In genomic region chr2:109257653-109258052, GRCh38 we compare ENCODE assay signal across 31 cellular contexts.
DNase-seq lines count a peak whose midpoint lies in the region; ATAC-seq and TF ChIP-seq lines count a peak whose summit lies in the region.
"Had no signal": no experiment of that assay in that cellular context is flagged by ENCODE, and none has a peak within 500 bp of the region (broad histone marks: within the 10 kb centered on the region; RNA-seq: fewer than 3 reads in every experiment).

No MANE protein-coding gene starts in this region.

- no peak overlapping the region for H2BK5ac ChIP-seq in mesenchymal stem cell (ENCODE audit: low read depth, low read length, poor library complexity, severe bottlenecking)

- 0 out of 20 replicates have a peak overlapping the region, but pooled peaks of 2 of the 10 experiments have one; percentile 42 to 46 for H3K4me3 ChIP-seq in BLaER1 treated with 17β-estradiol and CSF1 and Interleukin-3, amounts not matched to agents 10 nM and 100 nM
- peak overlapping the region in 1 of 2 experiments; percentile 12 for H3K4me3 ChIP-seq in mesenchymal stem cell (ENCODE audit: insufficient read depth in 1 of 2, low read depth in 1 of 2, low read length in 2 of 2)
- no peak overlapping the region for H3K4me3 ChIP-seq in testis
- H3K4me3 ChIP-seq: gastroesophageal sphincter, GM12878, left ventricle myocardium inferior, PC-9 had no signal

- H2BK120ac ChIP-seq in mesenchymal stem cell (ENCODE audit: low read depth, low read length), result peak overlapping the region; percentile 43

- peaks cover 86 to 100% (median 96%) of the 10 kb centered on the region in 10 experiments for H3K4me1 ChIP-seq in BLaER1 treated with 17β-estradiol and CSF1 and Interleukin-3, amounts not matched to agents 10 nM and 100 nM
- peaks cover 13% of the 10 kb centered on the region for H3K4me1 ChIP-seq in mesenchymal stem cell (ENCODE audit: control insufficient read depth, insufficient read depth, low read depth, low read length)
- H3K4me1 ChIP-seq in testis, result no peaks in the 10 kb centered on the region

- no peak overlapping the region for H3K27ac Mint-ChIP-seq in activated naive CD8-positive, alpha-beta T cell treated with anti-CD3 and anti-CD28 coated beads for 36 hours
- H3K27ac Mint-ChIP-seq: activated CD4-positive, alpha-beta T cell treated with anti-CD3 and anti-CD28 coated beads, Interleukin-2, amount 10 ng/mL, durations not matched to agents 24 days and 14 days; brain; CD4-positive, alpha-beta memory T cell; immature natural killer cell; mesothelial cell of epicardium; natural killer cell; T-helper 2 cell treated with Interferon-gamma antibody and Interleukin-4, amounts not matched to agents 5 μg/mL and 100 μg/mL, for 36 hours; type B pancreatic cell had no signal

- no peak for ATAC-seq in GM21528 (IDR thresholded peaks at IDR 0.05; ENCODE audit: low FRiP score, unreplicated experiment)
- ATAC-seq: activated T-cell treated with anti-CD3 and anti-CD28 coated beads, Interleukin-2, amount 50 U/mL, for 4 hours; esophagus mucosa; GM12878; natural killer cell had no signal

- H3K4me3 Mint-ChIP-seq in activated naive CD8-positive, alpha-beta T cell treated with anti-CD3 and anti-CD28 coated beads for 36 hours, result no peak overlapping the region
- H3K4me3 Mint-ChIP-seq: activated CD4-positive, alpha-beta T cell treated with anti-CD3 and anti-CD28 coated beads, Interleukin-2, amount 10 ng/mL, durations not matched to agents 24 days and 14 days; activated T-cell treated with anti-CD3 and anti-CD28 coated beads, Interleukin-2, amount 50 U/mL, for 4 hours; brain; CD4-positive, alpha-beta memory T cell; immature natural killer cell; mesothelial cell of epicardium; natural killer cell; T-helper 2 cell treated with Interferon-gamma antibody and Interleukin-4, amounts not matched to agents 5 μg/mL and 100 μg/mL, for 36 hours; type B pancreatic cell had no signal

- H3K27ac ChIP-seq in BLaER1 treated with 17β-estradiol and CSF1 and Interleukin-3, amounts not matched to agents 10 nM and 100 nM, result peak overlapping the region; percentile 78 to 92 (median 89); a peak in 21 of 22 replicates
- H3K27ac ChIP-seq in caudate nucleus (ENCODE audit: low read depth, low read length), result peak overlapping the region; percentile 11
- no peak overlapping the region for H3K27ac ChIP-seq in mesenchymal stem cell (ENCODE audit: low read length, poor library complexity, severe bottlenecking)
- H3K27ac ChIP-seq in testis, result no peak overlapping the region
- H3K27ac ChIP-seq: gastroesophageal sphincter, PC-9, WERI-Rb-1 had no signal

- H3K9me3 ChIP-seq in BLaER1 treated with 17β-estradiol and CSF1 and Interleukin-3, amounts not matched to agents 10 nM and 100 nM (replicated peaks in 1 of 11), result no peaks in the 10 kb centered on the region
- H3K9me3 ChIP-seq in mesenchymal stem cell (ENCODE audit: control insufficient read depth, low read length) (no peaks in the 10 kb centered on the region), testis (no peaks in the 10 kb centered on the region)
- H3K9me3 ChIP-seq: gastroesophageal sphincter, left ventricle myocardium inferior had no signal

- DNase-seq in caudate nucleus (lab: John Stamatoyannopoulos, UW) (no peak), mesenchymal stem cell (peak; percentile 88), testis (peak; percentile 5), COLO829 (ENCODE audit: low spot score) (no peak)
- no peak for DNase-seq in activated naive CD8-positive, alpha-beta T cell treated with anti-CD3 and anti-CD28 coated beads for 36 hours
- DNase-seq: activated CD4-positive, alpha-beta T cell treated with anti-CD3 and anti-CD28 coated beads, Interleukin-2, amount 10 ng/mL, durations not matched to agents 24 days and 14 days; activated gamma-delta T cell treated with Interleukin-2 at 50 U/mL for 16 hours; activated T-cell treated with anti-CD3 and anti-CD28 coated beads, Interleukin-2, amount 50 U/mL, for 4 hours; CD4-positive, alpha-beta memory T cell; DMS 273 treated with DMSO at 0.1 percent for 48 hours; effector memory CD4-positive, alpha-beta T cell; EL; hypothalamus; immature natural killer cell; left ventricle myocardium inferior; natural killer cell; NCI-H446 treated with DMSO at 0.1 percent for 48 hours; PC-9; SHP77; stimulated activated CD4-positive, alpha-beta T cell treated with anti-CD3 and anti-CD28 coated beads, Interleukin-2, amount 100 ng/mL, for 48 hours; WERI-Rb-1 had no signal

- H3K4me1 Mint-ChIP-seq in activated naive CD8-positive, alpha-beta T cell treated with anti-CD3 and anti-CD28 coated beads for 36 hours, result peaks cover 32% of the 10 kb centered on the region
- H3K4me1 Mint-ChIP-seq: mesothelial cell of epicardium had no signal

- no peaks in the 10 kb centered on the region for H3K36me3 ChIP-seq in BLaER1 treated with 17β-estradiol and CSF1 and Interleukin-3, amounts not matched to agents 10 nM and 100 nM
- H3K36me3 ChIP-seq in mesenchymal stem cell (ENCODE audit: control insufficient read depth in 1 of 2, insufficient read depth in 2 of 2, low read depth in 1 of 2, low read length in 2 of 2) (peaks cover 0 to 2% of the 10 kb centered on the region in 2 experiments), testis (ENCODE audit: low read depth, missing control alignments) (no peaks in the 10 kb centered on the region)
- H3K36me3 ChIP-seq: gastroesophageal sphincter, left ventricle myocardium inferior, WERI-Rb-1 had no signal

- no peaks in the 10 kb centered on the region for H3K9me3 Mint-ChIP-seq in activated naive CD8-positive, alpha-beta T cell treated with anti-CD3 and anti-CD28 coated beads for 36 hours
- H3K9me3 Mint-ChIP-seq: activated CD4-positive, alpha-beta T cell treated with anti-CD3 and anti-CD28 coated beads, Interleukin-2, amount 10 ng/mL, durations not matched to agents 24 days and 14 days; activated T-cell treated with anti-CD3 and anti-CD28 coated beads, Interleukin-2, amount 50 U/mL, for 4 hours; brain; CD4-positive, alpha-beta memory T cell; immature natural killer cell; mesothelial cell of epicardium; natural killer cell; T-helper 2 cell treated with Interferon-gamma antibody and Interleukin-4, amounts not matched to agents 5 μg/mL and 100 μg/mL, for 36 hours; type B pancreatic cell had no signal

- H3K18ac ChIP-seq in mesenchymal stem cell (ENCODE audit: low read depth in 1 of 2, low read length in 2 of 2), result peak overlapping the region in 1 of 2 experiments; percentile 73

- no peak for TF ChIP-seq CTCF in testis (IDR thresholded peaks at IDR 0.05)

- no peaks in the 10 kb centered on the region for H3K27me3 Mint-ChIP-seq in activated naive CD8-positive, alpha-beta T cell treated with anti-CD3 and anti-CD28 coated beads for 36 hours
- H3K27me3 Mint-ChIP-seq: type B pancreatic cell had no signal

- H3K27me3 ChIP-seq in BLaER1 treated with 17β-estradiol and CSF1 and Interleukin-3, amounts not matched to agents 10 nM and 100 nM, result no peaks in the 10 kb centered on the region
- H3K27me3 ChIP-seq in mesenchymal stem cell (ENCODE audit: control insufficient read depth in 1 of 2, insufficient read depth in 1 of 2, low read length in 2 of 2), result peaks cover 0 to 8% of the 10 kb centered on the region in 2 experiments
- no peaks in the 10 kb centered on the region for H3K27me3 ChIP-seq in testis
- H3K27me3 ChIP-seq: gastroesophageal sphincter had no signal

- peaks cover 56% of the 10 kb centered on the region for H3K79me1 ChIP-seq in mesenchymal stem cell (replicated peaks; ENCODE audit: low read length, poor library complexity, severe bottlenecking)

- no peak overlapping the region for H2BK15ac ChIP-seq in mesenchymal stem cell (ENCODE audit: low read depth, poor library complexity, severe bottlenecking)

- H3K4me2 ChIP-seq in BLaER1 treated with 17β-estradiol and CSF1 and Interleukin-3, amounts not matched to agents 10 nM and 100 nM, result peak overlapping the region; percentile 88 to 98 (median 94)
- H3K4me2 ChIP-seq in mesenchymal stem cell (ENCODE audit: low read length, poor library complexity, severe bottlenecking), result no peak overlapping the region
- H3K4me2 ChIP-seq: PC-9 had no signal

- no peaks in the 10 kb centered on the region for H3K36me3 Mint-ChIP-seq in activated naive CD8-positive, alpha-beta T cell treated with anti-CD3 and anti-CD28 coated beads for 36 hours
- H3K36me3 Mint-ChIP-seq: brain; CD4-positive, alpha-beta memory T cell; immature natural killer cell; mesothelial cell of epicardium; natural killer cell; type B pancreatic cell had no signal

- peak overlapping the region in 1 of 2 experiments; percentile 35 for H3K14ac ChIP-seq in mesenchymal stem cell (ENCODE audit: low read length in 2 of 2)

- peaks cover 0 to 66% (median 34%) of the 10 kb centered on the region in 11 experiments; a peak in 18 of 22 replicates for H4K20me1 ChIP-seq in BLaER1 treated with 17β-estradiol and CSF1 and Interleukin-3, amounts not matched to agents 10 nM and 100 nM

- 72% methylated on average over 3 of the region's 3 CpGs for WGBS in mesenchymal stem cell
- 85 to 95% methylated on average over 3 of the region's 3 CpGs for WGBS in testis, 2 donors

- H3K4ac ChIP-seq in mesenchymal stem cell (ENCODE audit: low read depth in 1 of 2, low read length in 2 of 2), result peak overlapping the region; percentile 18 to 24

- no peak overlapping the region for H4K91ac ChIP-seq in mesenchymal stem cell (ENCODE audit: low read length)

- intact Hi-C loops in testis (cut with DNase I; ENCODE audit: low total_unique reads), result no loop called here

- H2AK5ac ChIP-seq in mesenchymal stem cell (ENCODE audit: low read length, severe bottlenecking), result no peak overlapping the region

- H4K8ac ChIP-seq in mesenchymal stem cell (ENCODE audit: low read length), result peak overlapping the region; percentile 51

- TF ChIP-seq POLR2A in testis (IDR thresholded peaks at IDR 0.05), result no peak

- H2BK12ac ChIP-seq in mesenchymal stem cell (ENCODE audit: low read length in 2 of 2), result peak overlapping the region; percentile 28 to 74

- peak overlapping the region; percentile 64 to 81 (median 78); a peak in 20 of 22 replicates for H3K9ac ChIP-seq in BLaER1 treated with 17β-estradiol and CSF1 and Interleukin-3, amounts not matched to agents 10 nM and 100 nM
- H3K9ac ChIP-seq in mesenchymal stem cell (ENCODE audit: low read length), result peak overlapping the region; percentile 18
- H3K9ac ChIP-seq: parathyroid adenoma had no signal

- no peak overlapping the region for H2AFZ ChIP-seq in mesenchymal stem cell (ENCODE audit: low read depth, low read length)
- H2AFZ ChIP-seq: parathyroid adenoma, PC-9 had no signal

- H3K23ac ChIP-seq in mesenchymal stem cell (ENCODE audit: low read length in 2 of 2), result no peak overlapping the region

Comparison
In these comparisons a context has a peak if more than half of its experiments do, and no peak if none do; other contexts are left out.
1. H3K27ac ChIP-seq: peak in BLaER1 treated with 17β-estradiol and CSF1 and Interleukin-3, amounts not matched to agents 10 nM and 100 nM (11 of 11) and caudate nucleus (single experiment); none in mesenchymal stem cell (single experiment) and testis (0 of 2).
2. DNase-seq: peak in mesenchymal stem cell (single experiment) and testis (single experiment); none in caudate nucleus (0 of 61), activated naive CD8-positive, alpha-beta T cell treated with anti-CD3 and anti-CD28 coated beads for 36 hours (single experiment) and COLO829 (single experiment).